ENCODE assay signal across 21 cellular contexts in the genomic region with DNA sequence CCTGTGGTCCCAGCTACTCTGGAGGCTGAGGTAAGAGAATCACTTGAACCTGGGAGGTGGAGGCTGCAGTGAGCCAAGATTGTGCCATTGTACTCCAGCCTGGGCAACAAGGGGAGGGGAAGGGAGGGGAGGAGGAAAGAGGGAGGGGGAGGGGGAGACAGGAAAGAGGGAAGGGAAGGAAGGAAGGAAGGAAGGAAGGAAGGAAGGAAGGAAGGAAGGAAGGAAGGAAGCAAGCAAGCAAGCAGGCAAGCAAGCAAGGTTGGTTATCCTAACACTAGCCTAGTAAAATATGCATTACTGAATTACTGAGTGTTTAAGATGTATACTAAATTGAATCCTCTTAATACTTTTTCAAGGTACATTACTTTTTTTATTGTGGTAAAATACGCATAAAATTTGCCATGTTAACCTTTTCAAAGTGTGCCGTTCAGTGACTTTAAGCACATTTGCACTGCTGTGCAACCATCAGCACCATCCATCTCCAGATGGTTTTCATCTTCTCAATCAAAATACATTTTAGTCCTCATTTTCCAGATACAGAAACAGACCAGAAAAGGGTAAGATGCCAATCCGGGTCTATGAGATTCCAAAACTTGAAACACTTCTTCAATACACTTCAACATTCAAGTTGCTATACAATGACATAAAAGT.
"Had no signal": no experiment of that assay in that cellular context is flagged by ENCODE, and none has a peak within 500 bp of the region (broad histone marks: within the 10 kb centered on the region; RNA-seq: fewer than 3 reads in every experiment).

No MANE protein-coding gene starts in this region.

- H3K4me3 ChIP-seq: left lung, lung, mucosa of descending colon, right atrium auricular region, thoracic aorta had no signal

- H3K36me3 ChIP-seq: left lung, right atrium auricular region, thoracic aorta, WERI-Rb-1 had no signal

- DNase-seq: activated CD4-positive, alpha-beta memory T cell treated with anti-CD3 and anti-CD28 coated beads for 36 hours; activated CD4-positive, alpha-beta T cell treated with anti-CD3 and anti-CD28 coated beads, Interleukin-2, amount 10 ng/mL, durations not matched to agents 24 days and 14 days; activated CD4-positive, CD25-positive, alpha-beta regulatory T cell treated with anti-CD3 and anti-CD28 coated beads, Interleukin-2, amount 50 U/mL, for 72 hours; activated CD8-positive, alpha-beta memory T cell treated with anti-CD3 and anti-CD28 coated beads, Interleukin-2, amount 50 U/mL, for 4 hours; activated gamma-delta T cell treated with Interleukin-2 at 50 U/mL for 16 hours; activated naive CD4-positive, alpha-beta T cell treated with anti-CD3 and anti-CD28 coated beads, Interleukin-2, amount 50 U/mL, for 16 hours; activated T-cell treated with anti-CD3 and anti-CD28 coated beads, Interleukin-2, amount 50 U/mL, for 24 hours; amniotic stem cell; central memory CD4-positive, alpha-beta T cell; foreskin melanocyte; left lung; mucosa of descending colon; stimulated activated CD4-positive, alpha-beta T cell treated with anti-CD3 and anti-CD28 coated beads, Interleukin-2, amount 100 ng/mL, for 48 hours; stimulated activated naive CD8-positive, alpha-beta T cell treated with anti-CD3 and anti-CD28 coated beads, Interleukin-15, Interleukin-2, amounts not matched to agents 100 U/mL and 50 U/mL, for 24 hours; T-helper 9 cell; trophoblast cell; WERI-Rb-1 had no signal

- H3K9me3 ChIP-seq: left lung, mucosa of descending colon, right atrium auricular region, thoracic aorta had no signal

- ATAC-seq: esophagus mucosa; left lung; mucosa of descending colon; stimulated activated naive CD8-positive, alpha-beta T cell treated with anti-CD3 and anti-CD28 coated beads, Interleukin-15, Interleukin-2, amounts not matched to agents 100 U/mL and 50 U/mL, for 24 hours had no signal

- H3K27ac ChIP-seq: left lung, right atrium auricular region, thoracic aorta, WERI-Rb-1 had no signal

- H3K27me3 ChIP-seq: left lung, right atrium auricular region had no signal

- H3K4me1 ChIP-seq: left lung had no signal
